In genomic region chr6:35298625-35299140, GRCh38 we compare ENCODE assay signal across 10 cellular contexts. TPM values are rescaled to one million over a fixed set of nuclear protein-coding genes. Genes with fewer than 3 reads are reported as not detected.
DNase-seq lines count a peak whose midpoint lies in the region; ATAC-seq and TF ChIP-seq lines count a peak whose summit lies in the region.
"Had no signal": no experiment of that assay in that cellular context is flagged by ENCODE, and none has a peak within 500 bp of the region (broad histone marks: within the 10 kb centered on the region; RNA-seq: fewer than 3 reads in every experiment).

No MANE protein-coding gene starts in this region.

- no peaks in the 10 kb centered on the region for H3K27me3 Mint-ChIP-seq in CD4-positive, CD25-positive, alpha-beta regulatory T cell

- no peak for TF ChIP-seq CTCF in LNCaP clone FGC (IDR thresholded peaks at IDR 0.05; ENCODE audit: control insufficient read depth, extremely low read depth, insufficient read depth)
- TF ChIP-seq CTCF in GM10248 (IDR thresholded peaks at IDR 0.05; ENCODE audit: control extremely low read depth, extremely low read depth, low read depth, missing control alignments): no peak

- CTCF ChIA-PET in GM10248 (lab: Yijun Ruan, JAX): interaction anchor here (0.9 to 13.4 kb wide), 13 partner anchors 11 to 169 kb away, joined by 3 to 198 read pairs (median 4); partner anchors contain the start of genes FANCE and PPARD

- H3K4me3 ChIP-seq in CD4-positive, CD25-positive, alpha-beta regulatory T cell (ENCODE audit: low read depth, low read length): peak overlapping the region; percentile 96
- peak overlapping the region; percentile 83 for H3K4me3 ChIP-seq in LNCaP clone FGC (ENCODE audit: low read depth, low read length)

- H3K27me3 ChIP-seq in CD4-positive, CD25-positive, alpha-beta regulatory T cell (ENCODE audit: control insufficient read depth, insufficient read depth, low read length): no peaks in the 10 kb centered on the region

- H3K9me3 ChIP-seq in CD4-positive, CD25-positive, alpha-beta regulatory T cell (ENCODE audit: control insufficient read depth in 2 of 2, low read length in 2 of 2): no peaks in the 10 kb centered on the region

- H3K9me3 Mint-ChIP-seq in CD4-positive, CD25-positive, alpha-beta regulatory T cell: no peaks in the 10 kb centered on the region
- no peaks in the 10 kb centered on the region for H3K9me3 Mint-ChIP-seq in activated naive CD4-positive, alpha-beta T cell treated with anti-CD3 and anti-CD28 coated beads, Interleukin-2, amount 50 U/mL, for 72 hours

- no peak for ATAC-seq in CD4-positive, CD25-positive, alpha-beta regulatory T cell (ENCODE audit: low read depth in 2 of 2)
- no peak for ATAC-seq in activated naive CD4-positive, alpha-beta T cell treated with anti-CD3 and anti-CD28 coated beads, Interleukin-2, amount 50 U/mL, for 72 hours
- no peak for ATAC-seq in GM18907 (IDR thresholded peaks at IDR 0.05; ENCODE audit: unreplicated experiment)

- peaks cover 8 to 61% (median 43%) of the 10 kb centered on the region in 4 donors for H3K4me1 Mint-ChIP-seq in CD4-positive, CD25-positive, alpha-beta regulatory T cell

- peak overlapping the region; percentile 96 to 99 (median 97) for H3K27ac Mint-ChIP-seq in CD4-positive, CD25-positive, alpha-beta regulatory T cell
- H3K27ac Mint-ChIP-seq in activated naive CD4-positive, alpha-beta T cell treated with anti-CD3 and anti-CD28 coated beads, Interleukin-2, amount 50 U/mL, for 72 hours: peak overlapping the region; percentile 85

- H3K36me3 Mint-ChIP-seq in CD4-positive, CD25-positive, alpha-beta regulatory T cell: peaks cover 18% of the 10 kb centered on the region
- peaks cover 14 to 27% of the 10 kb centered on the region in 2 donors for H3K36me3 Mint-ChIP-seq in activated naive CD4-positive, alpha-beta T cell treated with anti-CD3 and anti-CD28 coated beads, Interleukin-2, amount 50 U/mL, for 72 hours

- POLR2A ChIA-PET in GM10248 (lab: Yijun Ruan, JAX): no interaction called here

- peaks cover 65% of the 10 kb centered on the region for H3K4me1 ChIP-seq in CD4-positive, CD25-positive, alpha-beta regulatory T cell (ENCODE audit: control insufficient read depth, insufficient read depth, low read length, poor library complexity, severe bottlenecking)

- H3K36me3 ChIP-seq in CD4-positive, CD25-positive, alpha-beta regulatory T cell (ENCODE audit: control insufficient read depth, insufficient read depth, low read length): peaks cover 13% of the 10 kb centered on the region

- peak in 1 of 3 donors; percentile 62 for DNase-seq in CD4-positive, CD25-positive, alpha-beta regulatory T cell
- no peak for DNase-seq in LNCaP clone FGC (ENCODE audit: low read depth)
- no peak for DNase-seq in activated naive CD4-positive, alpha-beta T cell treated with anti-CD3 and anti-CD28 coated beads, Interleukin-2, amount 50 U/mL, for 72 hours (ENCODE audit: low spot score in 2 of 2)
- DNase-seq in mesenteric fat pad (ENCODE audit: low spot score): peak; percentile 41
- no peak for DNase-seq in stimulated activated CD4-positive, alpha-beta T cell treated with anti-CD3 and anti-CD28 coated beads, Interleukin-2, amount 100 ng/mL, for 24 hours
- DNase-seq in NCI-H146 (lab: John Stamatoyannopoulos, UW): no peak
- no peak for DNase-seq in GM10248 (ENCODE audit: extremely low spot score)
- DNase-seq: NCI-H2029 treated with DMSO at 0.1 percent for 48 hours, T-helper 9 cell had no signal

- H3K4me3 Mint-ChIP-seq in CD4-positive, CD25-positive, alpha-beta regulatory T cell: peak overlapping the region; percentile 93 to 96 (median 95)

- H3K27ac ChIP-seq in CD4-positive, CD25-positive, alpha-beta regulatory T cell (ENCODE audit: insufficient read depth, low read length, poor library complexity, severe bottlenecking): peak overlapping the region; percentile 85

RNA-seq across cellular contexts. Expression of gene DEF6, which starts 1.1 kb away (rescaled TPM):
- 247 TPM for total RNA-seq in CD4-positive, CD25-positive, alpha-beta regulatory T cell
- polyA plus RNA-seq in CD4-positive, CD25-positive, alpha-beta regulatory T cell: 100 to 1,000 TPM; 134 to 142 (median 139) TPM
- 100 to 1,000 TPM; 107 to 156 TPM for total RNA-seq in activated naive CD4-positive, alpha-beta T cell treated with anti-CD3 and anti-CD28 coated beads, Interleukin-2, amount 50 U/mL, for 72 hours
- total RNA-seq in mesenteric fat pad: 7.8 TPM

RNA-seq across cellular contexts. Expression of gene ZNF76, which starts 39.1 kb away (rescaled TPM):
- 66.6 TPM for total RNA-seq in CD4-positive, CD25-positive, alpha-beta regulatory T cell
- polyA plus RNA-seq in CD4-positive, CD25-positive, alpha-beta regulatory T cell: 10 to 100 TPM; 18.7 to 25.1 (median 20.5) TPM
- total RNA-seq in activated naive CD4-positive, alpha-beta T cell treated with anti-CD3 and anti-CD28 coated beads, Interleukin-2, amount 50 U/mL, for 72 hours: 10 to 100 TPM; 48.6 to 55.7 TPM
- total RNA-seq in mesenteric fat pad: 24.5 TPM

RNA-seq across cellular contexts. Expression of gene PPARD, which starts 43.7 kb away (rescaled TPM):
- total RNA-seq in CD4-positive, CD25-positive, alpha-beta regulatory T cell: 37.3 TPM
- 1 to 10 TPM; 3.8 to 6.6 (median 5.1) TPM for polyA plus RNA-seq in CD4-positive, CD25-positive, alpha-beta regulatory T cell
- total RNA-seq in activated naive CD4-positive, alpha-beta T cell treated with anti-CD3 and anti-CD28 coated beads, Interleukin-2, amount 50 U/mL, for 72 hours: 10 to 100 TPM; 23.2 to 25.1 TPM
- 17.5 TPM for total RNA-seq in mesenteric fat pad

Comparison
In these comparisons a context has a peak if more than half of its experiments do, and no peak if none do; other contexts are left out.
1. RNA of gene DEF6, which starts 1.1 kb away (total RNA-seq): 247 TPM in CD4-positive, CD25-positive, alpha-beta regulatory T cell (single experiment) and 107 to 156 TPM in activated naive CD4-positive, alpha-beta T cell treated with anti-CD3 and anti-CD28 coated beads, Interleukin-2, amount 50 U/mL, for 72 hours; 7.8 TPM in mesenteric fat pad (single experiment); every median in the first group is over 10 times any median in the second.